22 cellular contexts compared by ENCODE assay signal in genomic region chr22:32617883-32618282, GRCh38.
A peak's percentile ranks its signal among the peaks of the same experiment; 100 is the strongest.
DNase-seq lines count a peak whose midpoint lies in the region; ATAC-seq, FAIRE-seq and TF ChIP-seq lines count a peak whose summit lies in the region.
"Had no signal": no experiment of that assay in that cellular context is flagged by ENCODE, and none has a peak within 500 bp of the region (broad histone marks: within the 10 kb centered on the region; RNA-seq: fewer than 3 reads in every experiment).

No MANE protein-coding gene starts in this region.

- H3K27me3 ChIP-seq in bronchial epithelial cell (ENCODE audit: control insufficient read depth, insufficient read depth, low read length) (peaks cover 4% of the 10 kb centered on the region), lower lobe of right lung (ENCODE audit: low read depth) (no peaks in the 10 kb centered on the region), small intestine (ENCODE audit: control insufficient read depth in 2 of 2, insufficient read depth in 2 of 2, low read length in 2 of 2) (no peaks in the 10 kb centered on the region)
- H3K27me3 ChIP-seq: cardiac muscle cell had no signal

- DNase-seq in Daoy (ENCODE audit: low read depth), result peak; percentile 24
- no peak for DNase-seq in bronchial epithelial cell (ENCODE audit: low read depth)
- no peak for DNase-seq in lower lobe of right lung
- peak; percentile 71 for DNase-seq in small intestine
- DNase-seq: activated naive CD4-positive, alpha-beta T cell; CD4-positive, CD25-positive, alpha-beta regulatory T cell; DND-41; endodermal cell; HCEC 1CT; naive B cell; NCI-H1048; NCI-H2171 treated with DMSO at 0.1 percent for 48 hours; stimulated activated naive B cell treated with anti-CD40 and anti-IgM and Interleukin-4, amounts not matched to agents 10 μg/mL and 1 μg/mL and 100 μg/mL, for 72 hours; T-cell had no signal

- peaks cover 7% of the 10 kb centered on the region for H3K9me3 ChIP-seq in lower lobe of right lung
- H3K9me3 ChIP-seq in small intestine (ENCODE audit: control insufficient read depth, low read depth), result no peaks in the 10 kb centered on the region

- 12 to 47% (median 31%) methylated on average over 9 of the region's 9 CpGs for WGBS in small intestine, 3 donors

- FAIRE-seq in bronchial epithelial cell (lab: Jason Lieb, UNC), result peak; percentile 32
- FAIRE-seq in small intestine (lab: Jason Lieb, UNC), result no peak
- FAIRE-seq: frontal cortex had no signal

- TF ChIP-seq CTCF in bronchial epithelial cell (IDR thresholded peaks at IDR 0.05; ENCODE audit: insufficient read depth, low read length, severe bottlenecking), result no peak
- no peak for TF ChIP-seq CTCF in lower lobe of right lung (IDR thresholded peaks at IDR 0.05)

- no peak for ATAC-seq in lower lobe of right lung
- ATAC-seq in HG03571 (IDR thresholded peaks at IDR 0.05; ENCODE audit: unreplicated experiment), result no peak
- no peak for ATAC-seq in GM19324 (IDR thresholded peaks at IDR 0.05; ENCODE audit: low FRiP score, unreplicated experiment)
- no peak for ATAC-seq in GM18517 (IDR thresholded peaks at IDR 0.05; ENCODE audit: unreplicated experiment)
- ATAC-seq in HG03097 (IDR thresholded peaks at IDR 0.05; ENCODE audit: low FRiP score, unreplicated experiment), result no peak
- ATAC-seq: activated CD4-positive, CD25-positive, alpha-beta regulatory T cell treated with anti-CD3 and anti-CD28 coated beads, Interleukin-2, amount 50 U/mL, for 24 hours; stimulated activated naive B cell treated with anti-CD40 and anti-IgM and Interleukin-4, amounts not matched to agents 10 μg/mL and 1 μg/mL and 100 μg/mL, for 72 hours; T-cell had no signal

- no peak overlapping the region for H3K4me3 ChIP-seq in bronchial epithelial cell (ENCODE audit: low read depth, low read length)
- H3K4me3 ChIP-seq in lower lobe of right lung, result no peak overlapping the region
- H3K4me3 ChIP-seq in small intestine (ENCODE audit: low read depth in 1 of 2, low read length in 2 of 2), result no peak overlapping the region
- H3K4me3 ChIP-seq: cardiac muscle cell had no signal

- intact Hi-C loops in lower lobe of right lung (cut with DNase I), result no loop called here

- peak overlapping the region; percentile 90 for H3K27ac ChIP-seq in lower lobe of right lung
- H3K27ac ChIP-seq in small intestine (ENCODE audit: low read depth in 1 of 2, low read length in 1 of 2), result peak overlapping the region in 1 of 2 donors; percentile 90
- H3K27ac ChIP-seq: cardiac muscle cell, RWPE1 had no signal

- H3K36me3 ChIP-seq in bronchial epithelial cell (ENCODE audit: control insufficient read depth, insufficient read depth, low read length), result no peaks in the 10 kb centered on the region
- no peaks in the 10 kb centered on the region for H3K36me3 ChIP-seq in lower lobe of right lung
- no peaks in the 10 kb centered on the region for H3K36me3 ChIP-seq in small intestine (ENCODE audit: control insufficient read depth in 2 of 2, insufficient read depth in 2 of 2, low read length in 2 of 2)
- H3K36me3 ChIP-seq: cardiac muscle cell had no signal

- H3K4me1 ChIP-seq in lower lobe of right lung (peaks cover 51% of the 10 kb centered on the region), small intestine (ENCODE audit: control insufficient read depth in 2 of 2, insufficient read depth in 1 of 2, low read depth in 1 of 2, low read length in 1 of 2) (peaks cover 0 to 10% of the 10 kb centered on the region in 2 donors)

Comparison
In these comparisons a context has a peak if more than half of its experiments do, and no peak if none do; other contexts are left out.
1. DNase-seq: peak in Daoy (single experiment) and small intestine (single experiment); none in bronchial epithelial cell (single experiment) and lower lobe of right lung (single experiment).